In genomic region chr7:87934699-87935372, GRCh38 we compare ENCODE assay signal across 8 cellular contexts. TPM values are rescaled to one million over a fixed set of nuclear protein-coding genes. Genes with fewer than 3 reads are reported as not detected.
DNase-seq lines count a peak whose midpoint lies in the region; ATAC-seq and TF ChIP-seq lines count a peak whose summit lies in the region.

No MANE protein-coding gene starts in this region.

- no peaks in the 10 kb centered on the region for H3K9me3 ChIP-seq in neutrophil

- H3K4me1 Mint-ChIP-seq in activated T-cell treated with anti-CD3 and anti-CD28 coated beads, Interleukin-2, amount 50 U/mL, for 4 hours (ENCODE audit: low read depth), result peaks cover 11% of the 10 kb centered on the region

- peaks cover 9% of the 10 kb centered on the region for H3K27me3 Mint-ChIP-seq in activated T-cell treated with anti-CD3 and anti-CD28 coated beads, Interleukin-2, amount 50 U/mL, for 4 hours (ENCODE audit: low read depth)

- H3K4me3 ChIP-seq in neutrophil (ENCODE audit: low read depth in 1 of 2, low read length in 1 of 2), result peak overlapping the region; percentile 62 to 69

- H3K9me3 Mint-ChIP-seq in activated T-cell treated with anti-CD3 and anti-CD28 coated beads, Interleukin-2, amount 50 U/mL, for 4 hours, result no peaks in the 10 kb centered on the region

- H3K4me1 ChIP-seq in neutrophil (ENCODE audit: control insufficient read depth in 1 of 2, insufficient read depth in 1 of 2, low read depth in 1 of 2, low read length in 1 of 2), result peaks cover 19 to 21% of the 10 kb centered on the region in 2 experiments

- H3K27ac ChIP-seq in neutrophil, result no peak overlapping the region

- DNase-seq in Ammon's horn (ENCODE audit: low spot score) (peak; percentile 59), NCI-H1048 (lab: John Stamatoyannopoulos, UW) (peak; percentile 9), foreskin melanocyte (peak; percentile 20), OCI-M2 (lab: John Stamatoyannopoulos, UW; ENCODE audit: unreplicated experiment) (no peak)
- DNase-seq in activated T-cell treated with anti-CD3 and anti-CD28 coated beads, Interleukin-2, amount 50 U/mL, for 4 hours, result no peak
- DNase-seq in activated CD4-positive, CD25-positive, alpha-beta regulatory T cell (lab: John Stamatoyannopoulos, UW), result no peak

- peak; percentile 12 for ATAC-seq in GM18511 (IDR thresholded peaks at IDR 0.05; ENCODE audit: unreplicated experiment)
- ATAC-seq in activated T-cell treated with anti-CD3 and anti-CD28 coated beads, Interleukin-2, amount 50 U/mL, for 4 hours, result peak in 1 of 2 donors; percentile 0

- H3K36me3 ChIP-seq in neutrophil, result no peaks in the 10 kb centered on the region

- H3K27me3 ChIP-seq in neutrophil, result peaks cover 35% of the 10 kb centered on the region

- H3K4me3 Mint-ChIP-seq in activated T-cell treated with anti-CD3 and anti-CD28 coated beads, Interleukin-2, amount 50 U/mL, for 4 hours, result peak overlapping the region; percentile 90

- no peak for TF ChIP-seq CTCF in neutrophil (IDR thresholded peaks at IDR 0.05)

- peaks cover 2% of the 10 kb centered on the region for H3K36me3 Mint-ChIP-seq in activated T-cell treated with anti-CD3 and anti-CD28 coated beads, Interleukin-2, amount 50 U/mL, for 4 hours (ENCODE audit: insufficient read depth)

RNA-seq across cellular contexts. Expression of gene ADAM22, which starts 0.8 kb away (rescaled TPM):
- total RNA-seq in activated T-cell treated with anti-CD3 and anti-CD28 coated beads, Interleukin-2, amount 50 U/mL, for 4 hours, result 1 to 10 TPM; 1.1 to 1.8 (median 1.2) TPM

RNA-seq across cellular contexts. Expression of gene DBF4, which starts 58.5 kb away (rescaled TPM):
- total RNA-seq in activated T-cell treated with anti-CD3 and anti-CD28 coated beads, Interleukin-2, amount 50 U/mL, for 4 hours, result 10 to 100 TPM; 41.4 to 43.9 (median 43.7) TPM

RNA-seq across cellular contexts. Expression of gene SLC25A40, which starts 58.7 kb away (rescaled TPM):
- 10 to 100 TPM; 20.4 to 21.7 (median 21.7) TPM for total RNA-seq in activated T-cell treated with anti-CD3 and anti-CD28 coated beads, Interleukin-2, amount 50 U/mL, for 4 hours

Comparison
In these comparisons a context has a peak if more than half of its experiments do, and no peak if none do; other contexts are left out.
1. DNase-seq: peak in Ammon's horn (single experiment), NCI-H1048 (single experiment) and foreskin melanocyte (single experiment); none in activated T-cell treated with anti-CD3 and anti-CD28 coated beads, Interleukin-2, amount 50 U/mL, for 4 hours (single experiment), activated CD4-positive, CD25-positive, alpha-beta regulatory T cell (0 of 4) and OCI-M2 (single experiment).